31 cellular contexts compared by ENCODE assay signal in genomic region chr2:54038835-54039234, GRCh38.
DNase-seq lines count a peak whose midpoint lies in the region; ATAC-seq and TF ChIP-seq lines count a peak whose summit lies in the region.
"Had no signal": no experiment of that assay in that cellular context is flagged by ENCODE, and none has a peak within 500 bp of the region (broad histone marks: within the 10 kb centered on the region; RNA-seq: fewer than 3 reads in every experiment).

No MANE protein-coding gene starts in this region.

- H4K20me1 ChIP-seq in GM23248 (ENCODE audit: insufficient read depth), result no peaks in the 10 kb centered on the region

- H3K27me3 ChIP-seq in GM23248 (replicated peaks; ENCODE audit: insufficient read depth), result no peaks in the 10 kb centered on the region
- H3K27me3 ChIP-seq in psoas muscle (ENCODE audit: insufficient read depth in 3 of 3, low read length in 2 of 3), result no peaks in the 10 kb centered on the region
- no peaks in the 10 kb centered on the region for H3K27me3 ChIP-seq in left ventricle myocardium inferior (ENCODE audit: low read depth)
- H3K27me3 ChIP-seq: adrenal gland, brain microvascular endothelial cell, gastrocnemius medialis, spleen had no signal

- no peaks in the 10 kb centered on the region for H3K9me2 ChIP-seq in GM23248 (ENCODE audit: insufficient read depth)
- H3K9me2 ChIP-seq: SK-N-SH had no signal

- H3K27ac ChIP-seq in GM23248, result no peak overlapping the region
- no peak overlapping the region for H3K27ac ChIP-seq in psoas muscle
- no peak overlapping the region for H3K27ac ChIP-seq in left ventricle myocardium inferior (replicated peaks)
- H3K27ac ChIP-seq: adrenal gland, brain microvascular endothelial cell, gastrocnemius medialis, RWPE1, spleen had no signal

- no peaks in the 10 kb centered on the region; the same call in 1 of the 2 replicates for H3F3A ChIP-seq in GM23248 (ENCODE audit: insufficient read depth)

- H3K36me3 ChIP-seq in GM23248 (ENCODE audit: low read depth) (no peaks in the 10 kb centered on the region), psoas muscle (ENCODE audit: insufficient read depth in 1 of 2, low read depth in 1 of 2) (no peaks in the 10 kb centered on the region), left ventricle myocardium inferior (no peaks in the 10 kb centered on the region)
- H3K36me3 ChIP-seq: adrenal gland, brain microvascular endothelial cell, gastrocnemius medialis had no signal

- intact Hi-C loops in psoas muscle (cut with DNase I), result no loop called here
- intact Hi-C loops in left ventricle myocardium inferior (cut with micrococcal nuclease), result no loop called here

- H3K4me1 ChIP-seq in GM23248 (ENCODE audit: insufficient read depth), result peaks cover 5% of the 10 kb centered on the region
- peaks cover 5% of the 10 kb centered on the region for H3K4me1 ChIP-seq in psoas muscle
- H3K4me1 ChIP-seq in left ventricle myocardium inferior, result peaks cover 15% of the 10 kb centered on the region
- H3K4me1 ChIP-seq: adrenal gland had no signal

- TF ChIP-seq CTCF in epithelial cell of proximal tubule (conservative IDR thresholded peaks at IDR 0.05; ENCODE audit: low read depth, low read length) (no peak), psoas muscle (IDR thresholded peaks at IDR 0.05) (no peak), left ventricle myocardium inferior (IDR thresholded peaks at IDR 0.05; ENCODE audit: borderline replicate concordance) (no peak)

- DNase-seq in GM23248 (peak; percentile 19), LoVo (ENCODE audit: low spot score) (peak; percentile 59), epithelial cell of proximal tubule (ENCODE audit: low read depth) (peak; percentile 9), psoas muscle (no peak), left ventricle myocardium inferior (no peak)
- no peak for DNase-seq in activated naive CD4-positive, alpha-beta T cell treated with anti-CD3 and anti-CD28 coated beads, Interleukin-2, amount 50 U/mL, for 16 hours
- DNase-seq in stimulated activated CD4-positive, alpha-beta T cell treated with anti-CD3 and anti-CD28 coated beads, Interleukin-1b, Interleukin-23, amount 100 ng/mL, for 48 hours, result no peak
- DNase-seq: activated CD4-positive, alpha-beta T cell treated with anti-CD3 and anti-CD28 coated beads for 36 hours; activated CD8-positive, alpha-beta memory T cell treated with anti-CD3 and anti-CD28 coated beads for 24 hours; activated naive CD4-positive, alpha-beta T cell treated with Interleukin-2 at 50 U/mL for 16 hours; activated T-cell treated with anti-CD3 and anti-CD28 coated beads, Interleukin-2, amount 50 U/mL, for 4 hours; adrenal gland; brain microvascular endothelial cell; DMS153; effector memory CD4-positive, alpha-beta T cell; gastrocnemius medialis; GOT3; hippocampal formation; KBM-7; left ventricle myocardium superior; NCI-H1436 treated with DMSO at 0.1 percent for 48 hours; NCI-H446; SK-N-SH; spleen; stimulated activated CD4-positive, alpha-beta T cell treated with anti-CD3 and anti-CD28 coated beads, Interleukin-2, amount 100 ng/mL, for 48 hours; T-helper 2 cell had no signal

- H3K4me3 ChIP-seq in GM23248, result no peak overlapping the region
- no peak overlapping the region for H3K4me3 ChIP-seq in epithelial cell of proximal tubule (ENCODE audit: low read depth, low read length)
- no peak overlapping the region for H3K4me3 ChIP-seq in psoas muscle
- no peak overlapping the region for H3K4me3 ChIP-seq in left ventricle myocardium inferior
- H3K4me3 ChIP-seq: adrenal gland, coronary artery, gastrocnemius medialis, spleen had no signal

- no peak overlapping the region for H3K4me2 ChIP-seq in GM23248 (ENCODE audit: unreplicated experiment)
- H3K4me2 ChIP-seq: SK-N-SH had no signal

- ATAC-seq in psoas muscle (peak in 3 of 4 donors; percentile 26 to 42 (median 33)), HG03521 (IDR thresholded peaks at IDR 0.05; ENCODE audit: unreplicated experiment) (no peak)
- ATAC-seq: activated CD4-positive, alpha-beta T cell treated with anti-CD3 and anti-CD28 coated beads for 36 hours; activated T-cell treated with anti-CD3 and anti-CD28 coated beads, Interleukin-2, amount 50 U/mL, for 4 hours; esophagus mucosa; left ventricle myocardium superior; natural killer cell treated with Interleukin-12 subunit alpha and Interleukin-12 subunit beta and Interleukin-15 and Interleukin-18, amount 100 ng/mL, for 72 hours had no signal

- H3K9ac ChIP-seq in GM23248, result no peak overlapping the region
- H3K9ac ChIP-seq: SK-N-SH had no signal

- 92 to 95% methylated on average over 1 of the region's 1 CpG for WGBS in GM23248 (ENCODE audit: low coverage in 1 of 2, low lambda C conversion rate in 2 of 2, missing lambda C conversion rate in 2 of 2), 2 experiments
- WGBS in psoas muscle, 3 donors, result 96 to 100% (median 97%) methylated on average over 1 of the region's 1 CpG

- no peaks in the 10 kb centered on the region for H3K79me2 ChIP-seq in GM23248 (ENCODE audit: insufficient read depth)

- H3K9me3 ChIP-seq in GM23248 (ENCODE audit: low read depth) (no peaks in the 10 kb centered on the region), psoas muscle (no peaks in the 10 kb centered on the region), left ventricle myocardium inferior (replicated peaks) (no peaks in the 10 kb centered on the region)
- H3K9me3 ChIP-seq: adrenal gland, gastrocnemius medialis, SK-N-SH, spleen had no signal

- no peak overlapping the region for H2AFZ ChIP-seq in GM23248

- in situ Hi-C loops in GM23248 (cut with MboI), result no loop called here

Comparison
In these comparisons a context has a peak if more than half of its experiments do, and no peak if none do; other contexts are left out.
1. DNase-seq: peak in GM23248 (single experiment), LoVo (single experiment) and epithelial cell of proximal tubule (single experiment); none in psoas muscle (0 of 2), activated naive CD4-positive, alpha-beta T cell treated with anti-CD3 and anti-CD28 coated beads, Interleukin-2, amount 50 U/mL, for 16 hours (single experiment), stimulated activated CD4-positive, alpha-beta T cell treated with anti-CD3 and anti-CD28 coated beads, Interleukin-1b, Interleukin-23, amount 100 ng/mL, for 48 hours (single experiment) and left ventricle myocardium inferior (single experiment).